29 cellular contexts compared by ENCODE assay signal in genomic region chr13:71935166-71935840, GRCh38.
DNase-seq lines count a peak whose midpoint lies in the region; ATAC-seq, FAIRE-seq and TF ChIP-seq lines count a peak whose summit lies in the region.
"Had no signal": no experiment of that assay in that cellular context is flagged by ENCODE, and none has a peak within 500 bp of the region (broad histone marks: within the 10 kb centered on the region; RNA-seq: fewer than 3 reads in every experiment).

No MANE protein-coding gene starts in this region.

- intact Hi-C loops in mammary epithelial cell (cut with micrococcal nuclease) (no loop called here), MCF 10A (cut with micrococcal nuclease) (no loop called here)
- intact Hi-C loops in activated CD4-positive, alpha-beta T cell treated with anti-CD3 and anti-CD28 coated beads for 36 hours (cut with DNase I, micrococcal nuclease) = no loop called here

- H3K4me1 Mint-ChIP-seq in MCF 10A (ENCODE audit: insufficient read depth, unreplicated experiment) = no peaks in the 10 kb centered on the region
- H3K4me1 Mint-ChIP-seq in astrocyte (ENCODE audit: low read depth, unreplicated experiment) = peaks cover 3% of the 10 kb centered on the region
- H3K4me1 Mint-ChIP-seq in naive thymus-derived CD8-positive, alpha-beta T cell = no peaks in the 10 kb centered on the region
- no peaks in the 10 kb centered on the region for H3K4me1 Mint-ChIP-seq in activated CD4-positive, alpha-beta T cell treated with anti-CD3 and anti-CD28 coated beads for 36 hours
- H3K4me1 Mint-ChIP-seq: CD8-positive, alpha-beta memory T cell had no signal

- no peak overlapping the region for H2AFZ ChIP-seq in mammary epithelial cell (ENCODE audit: low read depth, low read length)
- H2AFZ ChIP-seq in astrocyte (ENCODE audit: low read depth, low read length) = no peak overlapping the region

- no peaks in the 10 kb centered on the region for H3K9me3 Mint-ChIP-seq in MCF 10A (ENCODE audit: unreplicated experiment)
- no peaks in the 10 kb centered on the region for H3K9me3 Mint-ChIP-seq in astrocyte (ENCODE audit: unreplicated experiment)
- H3K9me3 Mint-ChIP-seq in naive thymus-derived CD8-positive, alpha-beta T cell = peaks cover 0 to 5% (median 0%) of the 10 kb centered on the region in 9 donors
- H3K9me3 Mint-ChIP-seq in activated CD4-positive, alpha-beta T cell treated with anti-CD3 and anti-CD28 coated beads for 36 hours (ENCODE audit: low read depth) = no peaks in the 10 kb centered on the region

- in situ Hi-C loops in mammary epithelial cell (cut with MboI; ENCODE audit: low sequenced_read_pairs in 2 of 2) = no loop called here

- peaks cover 23% of the 10 kb centered on the region for H3K27me3 Mint-ChIP-seq in MCF 10A (ENCODE audit: insufficient read depth, unreplicated experiment)
- no peaks in the 10 kb centered on the region for H3K27me3 Mint-ChIP-seq in astrocyte (ENCODE audit: low read depth, unreplicated experiment)
- no peaks in the 10 kb centered on the region for H3K27me3 Mint-ChIP-seq in naive thymus-derived CD8-positive, alpha-beta T cell
- no peaks in the 10 kb centered on the region for H3K27me3 Mint-ChIP-seq in activated CD4-positive, alpha-beta T cell treated with anti-CD3 and anti-CD28 coated beads for 36 hours
- H3K27me3 Mint-ChIP-seq: CD8-positive, alpha-beta memory T cell had no signal

- H3K36me3 Mint-ChIP-seq in MCF 10A (ENCODE audit: insufficient read depth, unreplicated experiment) (no peaks in the 10 kb centered on the region), astrocyte (ENCODE audit: low read depth, unreplicated experiment) (no peaks in the 10 kb centered on the region)
- no peaks in the 10 kb centered on the region for H3K36me3 Mint-ChIP-seq in naive thymus-derived CD8-positive, alpha-beta T cell
- no peaks in the 10 kb centered on the region for H3K36me3 Mint-ChIP-seq in activated CD4-positive, alpha-beta T cell treated with anti-CD3 and anti-CD28 coated beads for 36 hours (ENCODE audit: low read depth)
- H3K36me3 Mint-ChIP-seq: CD14-positive monocyte; CD8-positive, alpha-beta memory T cell had no signal

- dilution Hi-C loops in mammary epithelial cell (cut with HindIII; ENCODE audit: low sequenced_read_pairs) = no loop called here

- FAIRE-seq in astrocyte (lab: Jason Lieb, UNC) = no peak
- FAIRE-seq: GM12892, H54, HepG2 had no signal

- H3K4me3 Mint-ChIP-seq in MCF 10A (ENCODE audit: unreplicated experiment) (no peak overlapping the region), astrocyte (ENCODE audit: unreplicated experiment) (no peak overlapping the region)
- no peak overlapping the region for H3K4me3 Mint-ChIP-seq in naive thymus-derived CD8-positive, alpha-beta T cell
- no peak overlapping the region for H3K4me3 Mint-ChIP-seq in activated CD4-positive, alpha-beta T cell treated with anti-CD3 and anti-CD28 coated beads for 36 hours
- H3K4me3 Mint-ChIP-seq: CD14-positive monocyte; CD8-positive, alpha-beta memory T cell had no signal

- H3K4me2 ChIP-seq in mammary epithelial cell (ENCODE audit: insufficient read depth, low read depth, low read length) (peak overlapping the region; percentile 72), astrocyte (ENCODE audit: low read length) (no peak overlapping the region)

- H3K4me3 ChIP-seq in mammary epithelial cell (replicated peaks in 1 of 3; ENCODE audit: insufficient read depth in 1 of 3, low read depth in 2 of 3, low read length in 3 of 3) (no peak overlapping the region), astrocyte (ENCODE audit: insufficient read depth, low read depth, low read length) (no peak overlapping the region)

- H3K36me3 ChIP-seq in mammary epithelial cell (ENCODE audit: insufficient read depth, low read length) (no peaks in the 10 kb centered on the region), astrocyte (ENCODE audit: insufficient read depth, low read length) (no peaks in the 10 kb centered on the region)
- H3K36me3 ChIP-seq: BE2C had no signal

- H3K9ac ChIP-seq in mammary epithelial cell (ENCODE audit: insufficient read depth, low read length) (no peak overlapping the region), astrocyte (ENCODE audit: low read length) (no peak overlapping the region)

- no peak overlapping the region for H3K27ac Mint-ChIP-seq in MCF 10A (ENCODE audit: low read depth, unreplicated experiment)
- H3K27ac Mint-ChIP-seq in astrocyte (ENCODE audit: unreplicated experiment) = no peak overlapping the region
- H3K27ac Mint-ChIP-seq in naive thymus-derived CD8-positive, alpha-beta T cell = no peak overlapping the region
- no peak overlapping the region for H3K27ac Mint-ChIP-seq in activated CD4-positive, alpha-beta T cell treated with anti-CD3 and anti-CD28 coated beads for 36 hours
- H3K27ac Mint-ChIP-seq: CD14-positive monocyte; CD8-positive, alpha-beta memory T cell had no signal

- peaks cover 14% of the 10 kb centered on the region for H3K4me1 ChIP-seq in mammary epithelial cell (ENCODE audit: insufficient read depth, low read length)
- H3K4me1 ChIP-seq in astrocyte (ENCODE audit: insufficient read depth, low read length) = no peaks in the 10 kb centered on the region
- H3K4me1 ChIP-seq: BE2C had no signal

- CTCF ChIA-PET in mammary epithelial cell (lab: Charles Lee; ENCODE audit: low non-redundant PET) (interaction anchor here (0.6 kb wide), 1 partner anchor 44 kb away, joined by 3 read pairs; no protein-coding TSS in a partner anchor), MCF 10A (lab: Yijun Ruan, JAX) (interaction anchor here (0.5 kb wide), 1 partner anchor 56 kb away, joined by 3 read pairs; no protein-coding TSS in a partner anchor)
- CTCF ChIA-PET in activated CD4-positive, alpha-beta T cell treated with anti-CD3 and anti-CD28 coated beads for 36 hours (lab: Charles Lee) = no interaction called here

- POLR2A ChIA-PET in MCF 10A (lab: Yijun Ruan, JAX) = interaction anchor here (0.7 kb wide), 1 partner anchor 1692 kb away, joined by 3 read pairs; no protein-coding TSS in a partner anchor
- POLR2A ChIA-PET in naive thymus-derived CD8-positive, alpha-beta T cell (lab: Charles Lee) = no interaction called here
- POLR2A ChIA-PET in activated CD4-positive, alpha-beta T cell treated with anti-CD3 and anti-CD28 coated beads for 36 hours (lab: Charles Lee) = no interaction called here

- TSS peak; percentile 67 for BruUV-seq in mammary epithelial cell (replicated peaks; lab: Mats Ljungman, UMichigan)
- no TSS peak for BruUV-seq in MCF 10A (replicated peaks; lab: Mats Ljungman, UMichigan)

- no peaks in the 10 kb centered on the region for H3K9me3 ChIP-seq in mammary epithelial cell (replicated peaks; ENCODE audit: insufficient read depth, low read length)
- no peaks in the 10 kb centered on the region for H3K9me3 ChIP-seq in astrocyte (ENCODE audit: insufficient read depth, low read depth, low read length)
- H3K9me3 ChIP-seq: BE2C had no signal

- H4K20me1 ChIP-seq in mammary epithelial cell (ENCODE audit: insufficient read depth, low read length) (no peaks in the 10 kb centered on the region), astrocyte (ENCODE audit: insufficient read depth, low read length) (no peaks in the 10 kb centered on the region)

- WGBS in mammary epithelial cell (ENCODE audit: low coverage, missing lambda C conversion rate) = 52% methylated on average over 4 of the region's 4 CpGs

- H3K27me3 ChIP-seq in mammary epithelial cell (ENCODE audit: insufficient read depth, low read length) (no peaks in the 10 kb centered on the region), astrocyte (ENCODE audit: insufficient read depth, low read length) (no peaks in the 10 kb centered on the region)
- H3K27me3 ChIP-seq: BE2C had no signal

- TF ChIP-seq CTCF in mammary epithelial cell (conservative IDR thresholded peaks at IDR 0.05 in 1 of 2, IDR thresholded peaks at IDR 0.05 in 1 of 2; ENCODE audit: extremely low read depth in 1 of 2, insufficient read depth in 1 of 2, low read depth in 1 of 2, low read length in 2 of 2) = no peak
- no peak for TF ChIP-seq CTCF in MCF 10A (IDR thresholded peaks at IDR 0.05; ENCODE audit: unreplicated experiment)
- TF ChIP-seq CTCF in astrocyte (IDR thresholded peaks at IDR 0.05; ENCODE audit: insufficient read depth, low read depth, low read length) = no peak

- ATAC-seq in naive thymus-derived CD8-positive, alpha-beta T cell = no peak
- ATAC-seq in activated CD4-positive, alpha-beta T cell treated with anti-CD3 and anti-CD28 coated beads for 36 hours = no peak
- ATAC-seq in GM21526 (IDR thresholded peaks at IDR 0.05; ENCODE audit: low FRiP score, unreplicated experiment) = no peak
- ATAC-seq: HepG2, Panc1 had no signal

- H3K79me2 ChIP-seq in mammary epithelial cell (ENCODE audit: insufficient read depth, low read length) (no peaks in the 10 kb centered on the region), astrocyte (ENCODE audit: insufficient read depth, low read length) (no peaks in the 10 kb centered on the region)

- DNase-seq in mammary epithelial cell (peak; percentile 78), MCF 10A (ENCODE audit: unreplicated experiment) (no peak), astrocyte (ENCODE audit: low read depth) (peak; percentile 34), iris pigment epithelial cell (ENCODE audit: low read depth) (peak; percentile 19)
- DNase-seq in naive thymus-derived CD8-positive, alpha-beta T cell = no peak
- DNase-seq in activated CD4-positive, alpha-beta T cell treated with anti-CD3 and anti-CD28 coated beads for 36 hours = no peak
- DNase-seq: 8988T; ACHN; BE2C; CD8-positive, alpha-beta memory T cell; DMS79 treated with DMSO at 0.1 percent for 48 hours; Kasumi-1; MV-4-11; NCI-H1105; NCI-H1436 treated with DMSO at 0.1 percent for 48 hours; NCI-H187 treated with DMSO at 0.1 percent for 48 hours; NCI-H2171 treated with DMSO at 0.1 percent for 48 hours; NCI-H345; NCI-H510A treated with DMSO at 0.1 percent for 48 hours; NCI-H748 treated with DMSO at 0.1 percent for 48 hours; NK-92 treated with Interleukin-12 subunit alpha and Interleukin-12 subunit beta, amount 100 ng/mL, for 24 hours; SHP77 treated with DMSO at 0.1 percent for 48 hours had no signal

- H3K27ac ChIP-seq in mammary epithelial cell (ENCODE audit: insufficient read depth, low read depth, low read length) (peak overlapping the region; percentile 50), astrocyte (ENCODE audit: low read depth, low read length) (no peak overlapping the region)
- H3K27ac ChIP-seq: RWPE1 had no signal

Comparison
In these comparisons a context has a peak if more than half of its experiments do, and no peak if none do; other contexts are left out.
1. DNase-seq: peak in mammary epithelial cell (single experiment), astrocyte (single experiment) and iris pigment epithelial cell (single experiment); none in MCF 10A (single experiment), naive thymus-derived CD8-positive, alpha-beta T cell (0 of 10) and activated CD4-positive, alpha-beta T cell treated with anti-CD3 and anti-CD28 coated beads for 36 hours (single experiment).